ENCODE assay signal across 8 cellular contexts in genomic region chr9:35903049-35903448, GRCh38. TPM values are rescaled to one million over a fixed set of nuclear protein-coding genes. Genes with fewer than 3 reads are reported as not detected.
DNase-seq lines count a peak whose midpoint lies in the region; ATAC-seq and TF ChIP-seq lines count a peak whose summit lies in the region.

No MANE protein-coding gene starts in this region.

- H3K4me3 ChIP-seq in AG04450 (ENCODE audit: low read depth, low read length) (no peak overlapping the region), osteoblast (ENCODE audit: insufficient read depth, low read length) (no peak overlapping the region)

- no peaks in the 10 kb centered on the region for H3K36me3 ChIP-seq in osteoblast (ENCODE audit: insufficient read depth, low read length)

- ATAC-seq in T-helper 17 cell (peak; percentile 83), HG02763 (IDR thresholded peaks at IDR 0.05; ENCODE audit: unreplicated experiment) (no peak), HG03095 (IDR thresholded peaks at IDR 0.05; ENCODE audit: unreplicated experiment) (no peak)

- no peak overlapping the region for H2AFZ ChIP-seq in osteoblast (ENCODE audit: low read length)

- no peak overlapping the region for H3K27ac Mint-ChIP-seq in T-helper 17 cell

- POLR2A ChIA-PET in AG04450 (lab: Yijun Ruan, JAX): interaction anchor here (1.0 kb wide), 1 partner anchor 43 kb away, joined by 10 read pairs; no protein-coding TSS in a partner anchor

- H3K27ac ChIP-seq in AG04450 (ENCODE audit: low read depth, low read length) (no peak overlapping the region), osteoblast (ENCODE audit: low read depth, low read length) (no peak overlapping the region)

- H3K36me3 Mint-ChIP-seq in T-helper 17 cell (ENCODE audit: low read depth): no peaks in the 10 kb centered on the region

- H4K20me1 ChIP-seq in osteoblast (ENCODE audit: insufficient read depth, low read length): no peaks in the 10 kb centered on the region

- H3K27me3 ChIP-seq in AG04450 (ENCODE audit: control insufficient read depth, insufficient read depth, low read length): peaks cover 10% of the 10 kb centered on the region
- H3K27me3 ChIP-seq in osteoblast (ENCODE audit: insufficient read depth, low read length): no peaks in the 10 kb centered on the region

- H3K4me3 Mint-ChIP-seq in T-helper 17 cell: no peak overlapping the region

- peaks cover 38% of the 10 kb centered on the region for H3K4me1 ChIP-seq in osteoblast (ENCODE audit: insufficient read depth, low read length)

- H3K9me3 ChIP-seq in AG04450 (ENCODE audit: control insufficient read depth, insufficient read depth, low read length): no peaks in the 10 kb centered on the region; the same call in 1 of the 2 replicates
- no peaks in the 10 kb centered on the region for H3K9me3 ChIP-seq in T-helper 17 cell (ENCODE audit: control insufficient read depth, low read length, poor library complexity, severe bottlenecking)
- no peaks in the 10 kb centered on the region for H3K9me3 ChIP-seq in osteoblast (ENCODE audit: low read depth, low read length)

- no peak overlapping the region for H3K4me2 ChIP-seq in osteoblast (ENCODE audit: insufficient read depth, low read length)

- no peaks in the 10 kb centered on the region for H3K79me2 ChIP-seq in osteoblast (ENCODE audit: insufficient read depth, low read length)

- no peak for DNase-seq in AG04450 (ENCODE audit: low read depth, low spot score)
- DNase-seq in EL: peak; percentile 56
- DNase-seq in NCI-H1092 (lab: John Stamatoyannopoulos, UW): peak; percentile 65
- no peak for DNase-seq in T-helper 17 cell
- peak; percentile 57 to 74 for DNase-seq in erythroblast (lab: John Stamatoyannopoulos, UW)
- peak; percentile 80 for DNase-seq in osteoblast (ENCODE audit: insufficient read length, low spot score, missing footprints)

- peaks cover 9% of the 10 kb centered on the region for H3K27me3 Mint-ChIP-seq in T-helper 17 cell

- peaks cover 19% of the 10 kb centered on the region for H3K4me1 Mint-ChIP-seq in T-helper 17 cell

- TF ChIP-seq CTCF in AG04450 (IDR thresholded peaks at IDR 0.05; ENCODE audit: low read depth, low read length) (peak; percentile 54), osteoblast (IDR thresholded peaks at IDR 0.05; ENCODE audit: extremely low read depth, low read depth, low read length) (peak; percentile 71)

- CTCF ChIA-PET in AG04450 (lab: Charles Lee): interaction anchor here (0.6 to 13.6 kb wide), 21 partner anchors 9 to 138 kb away, joined by 3 to 153 read pairs (median 5); no protein-coding TSS in a partner anchor

- no peak for TF ChIP-seq POLR2A in erythroblast (IDR thresholded peaks at IDR 0.05; ENCODE audit: low read length)

RNA-seq across cellular contexts. Expression of gene HRCT1, which starts 3.0 kb away (rescaled TPM):
- 2.7 and 3.0 TPM in 2 replicates for polyA plus RNA-seq in AG04450 (2011; rRNA removed)
- polyA minus RNA-seq in AG04450 (2011; rRNA and poly(A)+ RNA removed): 1.3 and 2.8 TPM in 2 replicates
- not detected for total RNA-seq in T-helper 17 cell
- total RNA-seq in osteoblast: 1.8 and 5.1 TPM in 2 replicates

RNA-seq across cellular contexts. Expression of gene SPAAR, which starts 6.2 kb away (rescaled TPM):
- 0.17 and 0.27 TPM in 2 replicates for polyA plus RNA-seq in AG04450 (2011; rRNA removed)
- polyA minus RNA-seq in AG04450 (2011; rRNA and poly(A)+ RNA removed): 0.35 and 0.41 TPM in 2 replicates
- total RNA-seq in T-helper 17 cell (not detected), osteoblast (0.29 and 0.72 TPM in 2 replicates)

RNA-seq across cellular contexts. Expression of gene OR13J1, which starts 32.8 kb away (rescaled TPM):
- polyA plus RNA-seq in AG04450 (2011; rRNA removed): not detected in 2 replicates
- polyA minus RNA-seq in AG04450 (2011; rRNA and poly(A)+ RNA removed): not detected in 2 replicates
- not detected for total RNA-seq in T-helper 17 cell
- total RNA-seq in osteoblast: not detected in 2 replicates

RNA-seq across cellular contexts. Expression of gene OR2S2, which starts 54.9 kb away (rescaled TPM):
- polyA plus RNA-seq in AG04450 (2011; rRNA removed): 0.46 and 1.1 TPM in 2 replicates
- polyA minus RNA-seq in AG04450 (2011; rRNA and poly(A)+ RNA removed): 1.1 and 3.0 TPM in 2 replicates
- not detected for total RNA-seq in T-helper 17 cell
- total RNA-seq in osteoblast: under 0.01 TPM in 2 replicates

Comparison
In these comparisons a context has a peak if more than half of its experiments do, and no peak if none do; other contexts are left out.
1. DNase-seq: peak in EL (single experiment), NCI-H1092 (single experiment), erythroblast (2 of 2) and osteoblast (single experiment); none in AG04450 (single experiment) and T-helper 17 cell (0 of 3).